Comparison of ENCODE assay signal across 1 cellular context in genomic region chr22:31586137-31586920, GRCh38.
TF ChIP-seq lines count a peak whose summit lies in the region.

No MANE protein-coding gene starts in this region.

TF ChIP-seq in HepG2, 621 proteins besides CTCF, POLR2A, EP300 and RAD21 (continued from another document and continues in another):
- TF ChIP-seq HNRNPUL1 (IDR thresholded peaks at IDR 0.05; ENCODE audit: low read depth, low read length) (no peak), TFAP4 (IDR thresholded peaks at IDR 0.05; ENCODE audit: borderline replicate concordance, low read depth) (peak; percentile 44; the same call in 1 of the 2 replicates), ZNF883 (CRISPR knock-in tag; IDR thresholded peaks at IDR 0.05; ENCODE audit: not compliant biosample characterization) (no peak), ETS1 (CRISPR knock-in tag; IDR thresholded peaks at IDR 0.05) (no peak), SMAD3 (CRISPR knock-in tag; IDR thresholded peaks at IDR 0.05) (peak; percentile 36; the same call in 1 of the 2 replicates), MEIS2 (CRISPR knock-in tag; IDR thresholded peaks at IDR 0.05) (peak; percentile 61; the same call in 1 of the 2 replicates), HNRNPLL (IDR thresholded peaks at IDR 0.05; ENCODE audit: low read depth, low read length, poor library complexity, severe bottlenecking) (no peak), ZNF503 (CRISPR knock-in tag; IDR thresholded peaks at IDR 0.05) (peak; percentile 89), CREB1 (IDR thresholded peaks at IDR 0.05) (no peak), CREB1 (CRISPR knock-in tag; IDR thresholded peaks at IDR 0.05) (peak; percentile 76; the same call in 1 of the 2 replicates), ZBTB20 (CRISPR knock-in tag; IDR thresholded peaks at IDR 0.05; ENCODE audit: borderline replicate concordance, low read depth) (peak; percentile 96; the same call in 1 of the 2 replicates), ZNF672 (CRISPR knock-in tag; IDR thresholded peaks at IDR 0.05) (no peak), THAP9 (CRISPR knock-in tag; IDR thresholded peaks at IDR 0.05; ENCODE audit: borderline replicate concordance) (no peak), SUZ12 (IDR thresholded peaks at IDR 0.05; ENCODE audit: low read depth, low read length) (no peak), HNF4A (CRISPR knock-in tag; IDR thresholded peaks at IDR 0.05) (peak; percentile 90), SYNCRIP (IDR thresholded peaks at IDR 0.05; ENCODE audit: insufficient read depth, low read depth, low read length) (no peak), ARID2 (CRISPR knock-in tag; IDR thresholded peaks at IDR 0.05; ENCODE audit: borderline replicate concordance) (no peak), PAF1 (CRISPR knock-in tag; IDR thresholded peaks at IDR 0.05) (no peak), DRAP1 (CRISPR knock-in tag; IDR thresholded peaks at IDR 0.05) (peak; percentile 22; the same call in 1 of the 2 replicates), RARA (CRISPR knock-in tag; IDR thresholded peaks at IDR 0.05) (peak; percentile 98), ZNF644 (CRISPR knock-in tag; IDR thresholded peaks at IDR 0.05; ENCODE audit: low read depth) (0 out of 2 replicates have a peak, but pooled peaks have one; percentile 39), ZXDC (CRISPR knock-in tag; IDR thresholded peaks at IDR 0.05) (no peak), RNF219 (CRISPR knock-in tag; IDR thresholded peaks at IDR 0.05) (0 out of 2 replicates have a peak, but pooled peaks have one; percentile 41), DMTF1 (CRISPR knock-in tag; IDR thresholded peaks at IDR 0.05) (no peak), SP2 (CRISPR knock-in tag; IDR thresholded peaks at IDR 0.05) (no peak), ZBTB2 (CRISPR knock-in tag; IDR thresholded peaks at IDR 0.05; ENCODE audit: low read depth) (no peak), ZNF577 (CRISPR knock-in tag; IDR thresholded peaks at IDR 0.05; ENCODE audit: borderline replicate concordance, low read depth) (no peak), SKI (IDR thresholded peaks at IDR 0.05; ENCODE audit: partially characterized antibody) (peak; percentile 25), ARID3A (IDR thresholded peaks at IDR 0.05; ENCODE audit: low read depth, low read length) (no peak; the same call in 1 of the 2 replicates), ZBTB7A (CRISPR knock-in tag; IDR thresholded peaks at IDR 0.05) (peak; percentile 78; the same call in 1 of the 2 replicates), ARID5B (CRISPR knock-in tag; IDR thresholded peaks at IDR 0.05) (peak; percentile 96)
